13 cellular contexts compared by ENCODE assay signal in the genomic region with DNA sequence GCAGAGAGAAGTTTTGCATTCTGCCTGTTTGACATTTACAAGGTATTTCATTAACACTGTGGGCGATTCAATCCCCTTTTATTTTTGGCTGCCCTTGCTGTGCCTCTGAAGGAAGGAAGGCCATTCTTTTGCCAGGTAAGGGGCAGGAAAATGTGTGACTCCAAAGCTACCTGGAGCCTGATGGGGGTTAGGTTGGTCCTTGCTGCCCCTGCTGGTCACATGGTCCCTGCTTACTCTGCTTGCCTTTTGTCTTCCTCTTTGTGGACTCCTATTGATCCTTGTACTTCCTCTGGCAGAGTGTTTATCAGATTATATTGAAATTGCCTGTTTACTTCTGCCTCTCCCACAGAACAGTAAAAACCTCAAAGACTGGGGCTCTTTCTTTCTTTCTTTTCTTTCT.
DNase-seq lines count a peak whose midpoint lies in the region; ATAC-seq and TF ChIP-seq lines count a peak whose summit lies in the region.
"Had no signal": no experiment of that assay in that cellular context is flagged by ENCODE, and none has a peak within 500 bp of the region (broad histone marks: within the 10 kb centered on the region; RNA-seq: fewer than 3 reads in every experiment).

No MANE protein-coding gene starts in this region.

- DNase-seq in choroid plexus epithelial cell (ENCODE audit: low read depth) (no peak), nephron progenitor cell (no peak), AML-193 (lab: John Stamatoyannopoulos, UW) (no peak)
- DNase-seq: kidney, T-helper 1 cell had no signal

- TF ChIP-seq CTCF in GM12875 (IDR thresholded peaks at IDR 0.05; ENCODE audit: borderline replicate concordance, insufficient read depth, low read depth, low read length): peak; percentile 14; the same call in 1 of the 2 replicates
- peak; percentile 21 for TF ChIP-seq CTCF in choroid plexus epithelial cell (conservative IDR thresholded peaks at IDR 0.05; ENCODE audit: low read depth, low read length)
- TF ChIP-seq CTCF in nephron progenitor cell (IDR thresholded peaks at IDR 0.05): peak; percentile 12

- no peak overlapping the region for H3K4me3 Mint-ChIP-seq in nephron progenitor cell
- H3K4me3 Mint-ChIP-seq: activated naive CD8-positive, alpha-beta T cell; central memory CD8-positive, alpha-beta T cell had no signal

- no peak for ATAC-seq in HG03175 (IDR thresholded peaks at IDR 0.05; ENCODE audit: unreplicated experiment)
- no peak for ATAC-seq in GM21619 (IDR thresholded peaks at IDR 0.05; ENCODE audit: unreplicated experiment)

- peaks cover 37% of the 10 kb centered on the region for H3K4me1 Mint-ChIP-seq in nephron progenitor cell
- H3K4me1 Mint-ChIP-seq: central memory CD8-positive, alpha-beta T cell had no signal

- H3K4me3 ChIP-seq in GM12875 (ENCODE audit: low read depth, low read length) (no peak overlapping the region), choroid plexus epithelial cell (ENCODE audit: low read depth, low read length) (no peak overlapping the region)
- H3K4me3 ChIP-seq: BLaER1 treated with 17β-estradiol and CSF1 and Interleukin-3, amounts not matched to agents 10 nM and 100 nM; suprapubic skin had no signal

- no peak for TF ChIP-seq RAD21 in Ishikawa (IDR thresholded peaks at IDR 0.05; ENCODE audit: low read depth)

- H3K36me3 Mint-ChIP-seq in nephron progenitor cell (ENCODE audit: low read depth): no peaks in the 10 kb centered on the region
- H3K36me3 Mint-ChIP-seq: activated naive CD8-positive, alpha-beta T cell had no signal

- no peaks in the 10 kb centered on the region for H3K9me3 Mint-ChIP-seq in nephron progenitor cell
- H3K9me3 Mint-ChIP-seq: central memory CD8-positive, alpha-beta T cell had no signal

- no peak for TF ChIP-seq EP300 in Ishikawa (IDR thresholded peaks at IDR 0.05; ENCODE audit: borderline replicate concordance)

- no peak overlapping the region for H3K27ac Mint-ChIP-seq in nephron progenitor cell
- H3K27ac Mint-ChIP-seq: activated naive CD8-positive, alpha-beta T cell had no signal

- no peaks in the 10 kb centered on the region for H3K27me3 Mint-ChIP-seq in nephron progenitor cell (ENCODE audit: low read depth, poor library complexity)
- H3K27me3 Mint-ChIP-seq: activated naive CD8-positive, alpha-beta T cell had no signal

TF ChIP-seq in Ishikawa, 13 proteins besides CTCF, POLR2A, EP300 and RAD21:
- TF ChIP-seq, protein P1, sequence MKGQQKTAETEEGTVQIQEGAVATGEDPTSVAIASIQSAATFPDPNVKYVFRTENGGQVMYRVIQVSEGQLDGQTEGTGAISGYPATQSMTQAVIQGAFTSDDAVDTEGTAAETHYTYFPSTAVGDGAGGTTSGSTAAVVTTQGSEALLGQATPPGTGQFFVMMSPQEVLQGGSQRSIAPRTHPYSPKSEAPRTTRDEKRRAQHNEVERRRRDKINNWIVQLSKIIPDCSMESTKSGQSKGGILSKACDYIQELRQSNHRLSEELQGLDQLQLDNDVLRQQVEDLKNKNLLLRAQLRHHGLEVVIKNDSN (IDR thresholded peaks at IDR 0.05): 0 out of 2 replicates have a peak, but pooled peaks have one; percentile 18
- TF ChIP-seq NFIC (IDR thresholded peaks at IDR 0.05) (no peak), TCF12 (IDR thresholded peaks at IDR 0.05; ENCODE audit: low read depth) (no peak), TAF1 (IDR thresholded peaks at IDR 0.05; ENCODE audit: low read depth) (no peak)
